ENCODE assay signal across 5 cellular contexts in genomic region chr5:174789596-174789995, GRCh38.
"Had no signal": no experiment of that assay in that cellular context is flagged by ENCODE, and none has a peak within 500 bp of the region (broad histone marks: within the 10 kb centered on the region; RNA-seq: fewer than 3 reads in every experiment).

No MANE protein-coding gene starts in this region.

- H3K27ac Mint-ChIP-seq: GM23338, H9, IgD-negative memory B cell had no signal

- H3K36me3 Mint-ChIP-seq: IgD-negative memory B cell had no signal

- ATAC-seq: GM23338, HepG2 had no signal

- H3K4me3 Mint-ChIP-seq: GM23338, H9 had no signal

- H3K4me3 ChIP-seq: GM23338 had no signal

- DNase-seq: H9, HCEC 1CT had no signal

- H3K9me3 Mint-ChIP-seq: GM23338 had no signal
